In genomic region chr11:73812234-73812633, GRCh38 we compare ENCODE assay signal across 27 cellular contexts.
"Had no signal": no experiment of that assay in that cellular context is flagged by ENCODE, and none has a peak within 500 bp of the region (broad histone marks: within the 10 kb centered on the region; RNA-seq: fewer than 3 reads in every experiment).

No MANE protein-coding gene starts in this region.

- H3K79me2 ChIP-seq: parathyroid adenoma had no signal

- H3K27me3 Mint-ChIP-seq: progenitor cell of endocrine pancreas; stimulated activated naive B cell treated with anti-CD40 and anti-IgM and Interleukin-4, amounts not matched to agents 10 μg/mL and 1 μg/mL and 100 μg/mL, for 72 hours; stimulated activated naive CD8-positive, alpha-beta T cell treated with anti-CD3 and anti-CD28 coated beads, Interleukin-15, Interleukin-2, amounts not matched to agents 100 ng/mL and 50 ng/mL, for 24 hours had no signal

- ATAC-seq: psoas muscle; right cardiac atrium; right lobe of liver; stimulated activated effector memory CD8-positive, alpha-beta T cell treated with anti-CD3 and anti-CD28 coated beads, Interleukin-12 subunit alpha, Interleukin-12 subunit beta, amount 100 ng/mL, for 72 hours; stimulated activated naive B cell treated with anti-CD40 and anti-IgM and Interleukin-4, amounts not matched to agents 10 μg/mL and 1 μg/mL and 100 μg/mL, for 72 hours had no signal

- H3K27ac ChIP-seq: neural progenitor cell, ovary, parathyroid adenoma, psoas muscle, right lobe of liver, sigmoid colon, stomach, thoracic aorta, thyroid gland, tibial nerve, upper lobe of left lung, vagina had no signal

- H3K9ac ChIP-seq: neural progenitor cell, parathyroid adenoma had no signal

- H2AFZ ChIP-seq: neural progenitor cell, parathyroid adenoma had no signal

- FAIRE-seq: small intestine, urothelium cell line had no signal

- H3K27me3 ChIP-seq: neural progenitor cell, ovary, right lobe of liver, sigmoid colon, stomach, thyroid gland, tibial nerve, upper lobe of left lung, vagina had no signal

- H3K9me3 ChIP-seq: ovary, psoas muscle, right lobe of liver, sigmoid colon, stomach, thoracic aorta, thyroid gland, tibial nerve, upper lobe of left lung, vagina had no signal

- H3K4me3 Mint-ChIP-seq: nephron; neural progenitor cell; stimulated activated effector memory CD8-positive, alpha-beta T cell treated with anti-CD3 and anti-CD28 coated beads, Interleukin-12 subunit alpha, Interleukin-12 subunit beta, amount 100 ng/mL, for 72 hours; stimulated activated naive B cell treated with anti-CD40 and anti-IgM and Interleukin-4, amounts not matched to agents 10 μg/mL and 1 μg/mL and 100 μg/mL, for 72 hours; stimulated activated naive CD8-positive, alpha-beta T cell treated with anti-CD3 and anti-CD28 coated beads, Interleukin-15, Interleukin-2, amounts not matched to agents 100 ng/mL and 50 ng/mL, for 24 hours had no signal

- H3K4me3 ChIP-seq: neural progenitor cell, ovary, psoas muscle, right lobe of liver, sigmoid colon, stomach, thoracic aorta, thyroid gland, tibial nerve, upper lobe of left lung, vagina had no signal

- H3K4me2 ChIP-seq: neural progenitor cell had no signal

- H3K9me3 Mint-ChIP-seq: nephron; stimulated activated effector memory CD8-positive, alpha-beta T cell treated with anti-CD3 and anti-CD28 coated beads, Interleukin-12 subunit alpha, Interleukin-12 subunit beta, amount 100 ng/mL, for 72 hours; stimulated activated naive B cell treated with anti-CD40 and anti-IgM and Interleukin-4, amounts not matched to agents 10 μg/mL and 1 μg/mL and 100 μg/mL, for 72 hours; stimulated activated naive CD8-positive, alpha-beta T cell treated with anti-CD3 and anti-CD28 coated beads, Interleukin-15, Interleukin-2, amounts not matched to agents 100 ng/mL and 50 ng/mL, for 24 hours had no signal

- H3K4me1 Mint-ChIP-seq: nephron; neural progenitor cell; stimulated activated effector memory CD8-positive, alpha-beta T cell treated with anti-CD3 and anti-CD28 coated beads, Interleukin-12 subunit alpha, Interleukin-12 subunit beta, amount 100 ng/mL, for 72 hours had no signal

- DNase-seq: occipital lobe; ovary; psoas muscle; right cardiac atrium; right lobe of liver; sigmoid colon; small intestine; stimulated activated CD4-positive, alpha-beta T cell treated with anti-CD3 and anti-CD28 coated beads, Interleukin-15, amount 100 ng/mL, for 24 hours; stimulated activated CD4-positive, alpha-beta T cell treated with anti-CD3 and anti-CD28 coated beads, Interleukin-2, amount 100 ng/mL, for 24 hours; stimulated activated CD4-positive, alpha-beta T cell treated with anti-CD3 and anti-CD28 coated beads, Interleukin-2, amount 100 ng/mL, for 48 hours; stimulated activated CD4-positive, alpha-beta T cell treated with anti-CD3 and anti-CD28 coated beads, Interleukin-4, amount 100 ng/mL, for 24 hours; stimulated activated naive B cell treated with anti-CD40 and anti-IgM and Interleukin-4, amounts not matched to agents 10 μg/mL and 1 μg/mL and 100 μg/mL, for 72 hours; stimulated activated naive CD4-positive, alpha-beta T cell treated with Interleukin-2 at 50 U/mL for 16 hours; stomach; thyroid gland; trophoblast cell; upper lobe of left lung had no signal

- H3K4me1 ChIP-seq: neural progenitor cell, parathyroid adenoma, psoas muscle, right lobe of liver, sigmoid colon, stomach, tibial nerve, vagina had no signal

- H3K27ac Mint-ChIP-seq: nephron; neural progenitor cell; progenitor cell of endocrine pancreas; stimulated activated effector memory CD8-positive, alpha-beta T cell treated with anti-CD3 and anti-CD28 coated beads, Interleukin-12 subunit alpha, Interleukin-12 subunit beta, amount 100 ng/mL, for 72 hours; stimulated activated naive B cell treated with anti-CD40 and anti-IgM and Interleukin-4, amounts not matched to agents 10 μg/mL and 1 μg/mL and 100 μg/mL, for 72 hours; stimulated activated naive CD8-positive, alpha-beta T cell treated with anti-CD3 and anti-CD28 coated beads, Interleukin-15, Interleukin-2, amounts not matched to agents 100 ng/mL and 50 ng/mL, for 24 hours had no signal

- H3K36me3 ChIP-seq: neural progenitor cell, ovary, thoracic aorta, thyroid gland had no signal
